ENCODE assay signal across 20 cellular contexts in genomic region chr3:194977341-194977740, GRCh38.
"Had no signal": no experiment of that assay in that cellular context is flagged by ENCODE, and none has a peak within 500 bp of the region (broad histone marks: within the 10 kb centered on the region; RNA-seq: fewer than 3 reads in every experiment).

No MANE protein-coding gene starts in this region.

- H3K4me1 ChIP-seq: gastroesophageal sphincter, prostate gland, upper lobe of right lung had no signal

- H3K9me3 ChIP-seq: esophagus squamous epithelium, neutrophil, prostate gland, thyroid gland, upper lobe of right lung had no signal

- DNase-seq: effector memory CD8-positive, alpha-beta T cell; esophagus squamous epithelium; foreskin fibroblast; kidney; left cardiac atrium; left ventricle myocardium superior; naive B cell; stimulated activated CD4-positive, alpha-beta T cell treated with anti-CD3 and anti-CD28 coated beads, Interleukin-12 subunit alpha, Interleukin-12 subunit beta, amount 100 ng/mL, for 4 hours; stimulated activated naive CD4-positive, alpha-beta T cell treated with Interleukin-2 at 50 U/mL for 16 hours; thyroid gland; upper lobe of right lung had no signal

- ATAC-seq: effector memory CD8-positive, alpha-beta T cell; gastroesophageal sphincter; left cardiac atrium; left ventricle myocardium superior; sciatic nerve; upper lobe of right lung had no signal

- H3K27ac ChIP-seq: cardiac muscle cell, epithelial cell of prostate, esophagus squamous epithelium, gastroesophageal sphincter, hepatocyte, neutrophil, prostate gland, thyroid gland, upper lobe of right lung had no signal

- H3K4me2 ChIP-seq: hepatocyte had no signal

- H3K27me3 ChIP-seq: cardiac muscle cell, esophagus squamous epithelium, gastroesophageal sphincter, hepatocyte, neutrophil, thyroid gland, upper lobe of right lung had no signal

- H3K36me3 ChIP-seq: cardiac muscle cell, esophagus squamous epithelium, gastroesophageal sphincter, neutrophil, prostate gland, thyroid gland, upper lobe of right lung had no signal

- FAIRE-seq: colon, kidney had no signal

- H3K4me3 ChIP-seq: cardiac muscle cell, esophagus squamous epithelium, gastroesophageal sphincter, hepatocyte, lung, prostate gland, thyroid gland, upper lobe of right lung had no signal
